ENCODE assay signal across 26 cellular contexts in the genomic region with DNA sequence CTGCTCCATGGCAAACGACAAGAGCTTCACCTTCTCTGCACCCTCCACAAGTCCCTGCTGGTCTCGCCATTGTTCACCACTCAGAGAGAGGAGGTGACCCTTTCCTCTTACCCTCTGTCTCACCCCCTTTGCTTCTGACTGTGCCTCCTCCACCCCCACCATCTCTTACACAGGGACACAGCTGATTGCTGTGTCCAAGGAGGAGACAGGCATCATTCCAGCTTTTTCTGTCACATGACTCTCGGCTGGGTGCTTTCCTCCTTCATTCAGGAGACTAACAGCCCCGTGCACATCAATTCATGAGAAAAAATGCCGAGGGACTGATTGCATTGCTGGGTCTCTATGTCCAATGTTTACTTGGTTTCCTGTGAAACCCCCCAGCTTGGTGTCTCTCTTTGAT.
"Had no signal": no experiment of that assay in that cellular context is flagged by ENCODE, and none has a peak within 500 bp of the region (broad histone marks: within the 10 kb centered on the region; RNA-seq: fewer than 3 reads in every experiment).

No MANE protein-coding gene starts in this region.

- ATAC-seq: activated CD4-positive, alpha-beta T cell treated with anti-CD3 and anti-CD28 coated beads for 36 hours; activated T-cell treated with anti-CD3 and anti-CD28 coated beads, Interleukin-2, amount 50 U/mL, for 4 hours; foreskin keratinocyte; left colon; lower lobe of right lung; naive thymus-derived CD8-positive, alpha-beta T cell; pancreas; sciatic nerve; stimulated activated effector memory CD8-positive, alpha-beta T cell treated with anti-CD3 and anti-CD28 coated beads, Interleukin-12 subunit alpha, Interleukin-12 subunit beta, amount 100 ng/mL, for 72 hours; stimulated activated naive CD8-positive, alpha-beta T cell treated with anti-CD3 and anti-CD28 coated beads, Interleukin-15, amount 100 ng/mL, for 72 hours; T-helper 17 cell had no signal

- H3K27me3 Mint-ChIP-seq: activated naive CD8-positive, alpha-beta T cell treated with anti-CD3 and anti-CD28 coated beads, Interleukin-2, amount 10 ng/mL, durations not matched to agents 7 days and 5 days had no signal

- H3K27ac ChIP-seq: foreskin keratinocyte, lower lobe of right lung, neutrophil, pancreas, suprapubic skin, tibial nerve had no signal

- H3K4me1 ChIP-seq: foreskin keratinocyte, lower lobe of right lung, pancreas, suprapubic skin, tibial nerve had no signal

- H3K36me3 ChIP-seq: lower lobe of right lung, neutrophil, pancreas, suprapubic skin, tibial nerve had no signal

- DNase-seq: activated B cell treated with CpG ODN at 0.5 μM for 24 hours; activated CD4-positive, alpha-beta T cell treated with anti-CD3 and anti-CD28 coated beads for 36 hours; activated CD4-positive, alpha-beta T cell treated with anti-CD3 and anti-CD28 coated beads, Interleukin-2, amount 50 U/mL, for 48 hours; activated CD8-positive, alpha-beta memory T cell treated with anti-CD3 and anti-CD28 coated beads, Interleukin-2, amount 50 U/mL, for 48 hours; activated naive CD4-positive, alpha-beta T cell treated with anti-CD3 and anti-CD28 coated beads for 36 hours; activated naive CD8-positive, alpha-beta T cell treated with anti-CD3 and anti-CD28 coated beads, Interleukin-2, amount 10 ng/mL, durations not matched to agents 7 days and 5 days; activated T-cell treated with anti-CD3 and anti-CD28 coated beads, Interleukin-2, amount 50 U/mL, for 4 hours; amniotic stem cell; effector CD4-positive, alpha-beta T cell; erythroblast; foreskin keratinocyte; glutamatergic neuron; left colon; lower lobe of right lung; naive thymus-derived CD8-positive, alpha-beta T cell; pancreas; small intestine; stimulated activated CD4-positive, alpha-beta T cell treated with anti-CD3 and anti-CD28 coated beads, Interleukin-2, amount 100 ng/mL, for 24 hours; stimulated activated naive CD8-positive, alpha-beta T cell treated with anti-CD3 and anti-CD28 coated beads, Interleukin-15, amount 100 ng/mL, for 72 hours; SW 1271; T-helper 17 cell had no signal

- H3K4me1 Mint-ChIP-seq: activated B cell treated with CpG ODN at 0.5 μM for 24 hours; activated CD4-positive, alpha-beta T cell treated with anti-CD3 and anti-CD28 coated beads for 36 hours; activated naive CD8-positive, alpha-beta T cell treated with anti-CD3 and anti-CD28 coated beads, Interleukin-2, amount 10 ng/mL, durations not matched to agents 7 days and 5 days; naive thymus-derived CD8-positive, alpha-beta T cell; stimulated activated effector memory CD8-positive, alpha-beta T cell treated with anti-CD3 and anti-CD28 coated beads, Interleukin-12 subunit alpha, Interleukin-12 subunit beta, amount 100 ng/mL, for 72 hours; stimulated activated naive CD8-positive, alpha-beta T cell treated with anti-CD3 and anti-CD28 coated beads, Interleukin-15, amount 100 ng/mL, for 72 hours; T-helper 17 cell had no signal

- H3K4me3 ChIP-seq: lower lobe of right lung, pancreas, suprapubic skin, tibial nerve had no signal

- H3K9me3 ChIP-seq: lower lobe of right lung, neutrophil, pancreas, suprapubic skin, tibial nerve had no signal

- H3K27me3 ChIP-seq: neutrophil, pancreas, tibial nerve had no signal

- H3K27ac Mint-ChIP-seq: activated B cell treated with CpG ODN at 0.5 μM for 24 hours; activated CD4-positive, alpha-beta T cell treated with anti-CD3 and anti-CD28 coated beads for 36 hours; activated naive CD4-positive, alpha-beta T cell treated with anti-CD3 and anti-CD28 coated beads for 36 hours; activated naive CD8-positive, alpha-beta T cell treated with anti-CD3 and anti-CD28 coated beads, Interleukin-2, amount 10 ng/mL, durations not matched to agents 7 days and 5 days; naive thymus-derived CD8-positive, alpha-beta T cell; stimulated activated effector memory CD8-positive, alpha-beta T cell treated with anti-CD3 and anti-CD28 coated beads, Interleukin-12 subunit alpha, Interleukin-12 subunit beta, amount 100 ng/mL, for 72 hours; T-helper 17 cell had no signal

- H3K4me3 Mint-ChIP-seq: activated B cell treated with CpG ODN at 0.5 μM for 24 hours; activated CD4-positive, alpha-beta T cell treated with anti-CD3 and anti-CD28 coated beads for 36 hours; activated naive CD4-positive, alpha-beta T cell treated with anti-CD3 and anti-CD28 coated beads for 36 hours; activated naive CD8-positive, alpha-beta T cell treated with anti-CD3 and anti-CD28 coated beads, Interleukin-2, amount 10 ng/mL, durations not matched to agents 7 days and 5 days; activated T-cell treated with anti-CD3 and anti-CD28 coated beads, Interleukin-2, amount 50 U/mL, for 4 hours; naive thymus-derived CD8-positive, alpha-beta T cell; stimulated activated effector memory CD8-positive, alpha-beta T cell treated with anti-CD3 and anti-CD28 coated beads, Interleukin-12 subunit alpha, Interleukin-12 subunit beta, amount 100 ng/mL, for 72 hours; stimulated activated naive CD8-positive, alpha-beta T cell treated with anti-CD3 and anti-CD28 coated beads, Interleukin-15, amount 100 ng/mL, for 72 hours; T-helper 17 cell had no signal

- H3K36me3 Mint-ChIP-seq: activated naive CD8-positive, alpha-beta T cell treated with anti-CD3 and anti-CD28 coated beads, Interleukin-2, amount 10 ng/mL, durations not matched to agents 7 days and 5 days; naive thymus-derived CD8-positive, alpha-beta T cell; stimulated activated effector memory CD8-positive, alpha-beta T cell treated with anti-CD3 and anti-CD28 coated beads, Interleukin-12 subunit alpha, Interleukin-12 subunit beta, amount 100 ng/mL, for 72 hours had no signal

- H3K9me3 Mint-ChIP-seq: activated B cell treated with CpG ODN at 0.5 μM for 24 hours; activated naive CD8-positive, alpha-beta T cell treated with anti-CD3 and anti-CD28 coated beads, Interleukin-2, amount 10 ng/mL, durations not matched to agents 7 days and 5 days; activated T-cell treated with anti-CD3 and anti-CD28 coated beads, Interleukin-2, amount 50 U/mL, for 4 hours; stimulated activated effector memory CD8-positive, alpha-beta T cell treated with anti-CD3 and anti-CD28 coated beads, Interleukin-12 subunit alpha, Interleukin-12 subunit beta, amount 100 ng/mL, for 72 hours had no signal
